8 cellular contexts compared by ENCODE assay signal in genomic region chr6:6006428-6007310, GRCh38. TPM values are rescaled to one million over a fixed set of nuclear protein-coding genes. Genes with fewer than 3 reads are reported as not detected.
A peak's percentile ranks its signal among the peaks of the same experiment; 100 is the strongest.
DNase-seq lines count a peak whose midpoint lies in the region; ATAC-seq lines count a peak whose summit lies in the region.

TSS of gene NRN1 (minus strand) at chr6:6006925. CDS start at chr6:6006749, 176 bp downstream.

- peak within 1 kb of the TSS; percentile 50 for H3K27ac Mint-ChIP-seq in activated T-helper 1 cell treated with anti-CD3 and anti-CD28 coated beads, Interleukin-12 subunit alpha, Interleukin-12 subunit beta, Interleukin-2, Interleukin-4 antibody, amounts not matched to agents 30 ng/mL and 10 ng/mL and 1 ng/mL, durations not matched to agents 14 hours and 24 hours and 36 hours

- no peaks in the 10 kb centered on the region for H3K36me3 ChIP-seq in iPS-15b (ENCODE audit: control insufficient read depth, insufficient read depth, low read length)

- no peaks in the 10 kb centered on the region for H3K9me3 ChIP-seq in iPS-15b (ENCODE audit: control insufficient read depth, insufficient read depth, low read length)

- H3K9me3 Mint-ChIP-seq in activated T-helper 1 cell treated with anti-CD3 and anti-CD28 coated beads, Interleukin-12 subunit alpha, Interleukin-12 subunit beta, Interleukin-2, Interleukin-4 antibody, amounts not matched to agents 30 ng/mL and 10 ng/mL and 1 ng/mL, durations not matched to agents 14 hours and 24 hours and 36 hours: peaks cover 10% of the 10 kb centered on the region

- peak; percentile 6 for ATAC-seq in stimulated activated naive CD8-positive, alpha-beta T cell treated with anti-CD3 and anti-CD28 coated beads, Interleukin-15, Interleukin-2, amounts not matched to agents 100 U/mL and 50 U/mL, for 24 hours
- ATAC-seq in HG03521 (IDR thresholded peaks at IDR 0.05; ENCODE audit: unreplicated experiment) (no peak), GM21381 (IDR thresholded peaks at IDR 0.05; ENCODE audit: unreplicated experiment) (no peak)

- H3K27me3 ChIP-seq in iPS-15b (ENCODE audit: control insufficient read depth, insufficient read depth, low read length): peaks cover 69% of the 10 kb centered on the region

- H3K27me3 Mint-ChIP-seq in activated T-helper 1 cell treated with anti-CD3 and anti-CD28 coated beads, Interleukin-12 subunit alpha, Interleukin-12 subunit beta, Interleukin-2, Interleukin-4 antibody, amounts not matched to agents 30 ng/mL and 10 ng/mL and 1 ng/mL, durations not matched to agents 14 hours and 24 hours and 36 hours (ENCODE audit: insufficient read depth): peaks cover 73% of the 10 kb centered on the region

- H3K4me1 Mint-ChIP-seq in activated T-helper 1 cell treated with anti-CD3 and anti-CD28 coated beads, Interleukin-12 subunit alpha, Interleukin-12 subunit beta, Interleukin-2, Interleukin-4 antibody, amounts not matched to agents 30 ng/mL and 10 ng/mL and 1 ng/mL, durations not matched to agents 14 hours and 24 hours and 36 hours (ENCODE audit: low read depth): peaks cover 48% of the 10 kb centered on the region

- H3K9ac ChIP-seq in iPS-15b (ENCODE audit: low read depth, low read length): no peak within 1 kb of the TSS

- H3K4me1 ChIP-seq in iPS-15b (ENCODE audit: control insufficient read depth, insufficient read depth, low read length): peaks cover 14% of the 10 kb centered on the region

- H3K4me3 Mint-ChIP-seq in activated T-helper 1 cell treated with anti-CD3 and anti-CD28 coated beads, Interleukin-12 subunit alpha, Interleukin-12 subunit beta, Interleukin-2, Interleukin-4 antibody, amounts not matched to agents 30 ng/mL and 10 ng/mL and 1 ng/mL, durations not matched to agents 14 hours and 24 hours and 36 hours: peak within 1 kb of the TSS; percentile 81

- DNase-seq in DMS114 treated with DMSO at 0.1 percent for 48 hours (lab: John Stamatoyannopoulos, UW; ENCODE audit: unreplicated experiment): peak; percentile 58
- DNase-seq in LoVo (ENCODE audit: low spot score): peak; percentile 56
- no peak for DNase-seq in activated T-helper 1 cell treated with anti-CD3 and anti-CD28 coated beads, Interleukin-12 subunit alpha, Interleukin-12 subunit beta, Interleukin-2, Interleukin-4 antibody, amounts not matched to agents 30 ng/mL and 10 ng/mL and 1 ng/mL, durations not matched to agents 14 hours and 24 hours and 36 hours (ENCODE audit: low spot score)
- peak; percentile 18 for DNase-seq in stimulated activated naive CD8-positive, alpha-beta T cell treated with anti-CD3 and anti-CD28 coated beads, Interleukin-15, Interleukin-2, amounts not matched to agents 100 U/mL and 50 U/mL, for 24 hours
- DNase-seq in MV-4-11 (lab: John Stamatoyannopoulos, UW): no peak

- peak within 1 kb of the TSS; percentile 72 for H3K4me3 ChIP-seq in iPS-15b (ENCODE audit: low read depth, low read length)

- intact Hi-C loops in activated T-helper 1 cell treated with anti-CD3 and anti-CD28 coated beads, Interleukin-12 subunit alpha, Interleukin-12 subunit beta, Interleukin-2, Interleukin-4 antibody, amounts not matched to agents 30 ng/mL and 10 ng/mL and 1 ng/mL, durations not matched to agents 14 hours and 24 hours and 36 hours (cut with micrococcal nuclease): loop anchor here (2.0 to 10.0 kb wide), 5 partner anchors 540 to 1721 kb away; partner anchors contain the start of genes BMP6, CDYL, DSP and PPP1R3G

- H3K36me3 Mint-ChIP-seq in activated T-helper 1 cell treated with anti-CD3 and anti-CD28 coated beads, Interleukin-12 subunit alpha, Interleukin-12 subunit beta, Interleukin-2, Interleukin-4 antibody, amounts not matched to agents 30 ng/mL and 10 ng/mL and 1 ng/mL, durations not matched to agents 14 hours and 24 hours and 36 hours (ENCODE audit: low read depth): peaks cover 8% of the 10 kb centered on the region

RNA-seq across cellular contexts. Expression of gene NRN1, which starts in this region (rescaled TPM):
- total RNA-seq in activated T-helper 1 cell treated with anti-CD3 and anti-CD28 coated beads, Interleukin-12 subunit alpha, Interleukin-12 subunit beta, Interleukin-2, Interleukin-4 antibody, amounts not matched to agents 30 ng/mL and 10 ng/mL and 1 ng/mL, durations not matched to agents 14 hours and 24 hours and 36 hours: 2.8 and 3.0 TPM in 2 replicates

Comparison
In these comparisons a context has a peak if more than half of its experiments do, and no peak if none do; other contexts are left out.
1. DNase-seq: peak in DMS114 treated with DMSO at 0.1 percent for 48 hours (single experiment), LoVo (single experiment) and stimulated activated naive CD8-positive, alpha-beta T cell treated with anti-CD3 and anti-CD28 coated beads, Interleukin-15, Interleukin-2, amounts not matched to agents 100 U/mL and 50 U/mL, for 24 hours (single experiment); none in activated T-helper 1 cell treated with anti-CD3 and anti-CD28 coated beads, Interleukin-12 subunit alpha, Interleukin-12 subunit beta, Interleukin-2, Interleukin-4 antibody, amounts not matched to agents 30 ng/mL and 10 ng/mL and 1 ng/mL, durations not matched to agents 14 hours and 24 hours and 36 hours (single experiment) and MV-4-11 (single experiment).